In genomic region chr13:48858523-48858922, GRCh38 we compare ENCODE assay signal across 15 cellular contexts.
DNase-seq lines count a peak whose midpoint lies in the region; ATAC-seq, FAIRE-seq and TF ChIP-seq lines count a peak whose summit lies in the region.
"Had no signal": no experiment of that assay in that cellular context is flagged by ENCODE, and none has a peak within 500 bp of the region (broad histone marks: within the 10 kb centered on the region; RNA-seq: fewer than 3 reads in every experiment).

No MANE protein-coding gene starts in this region.

- intact Hi-C loops in CD4-positive, alpha-beta T cell (cut with DNase I, micrococcal nuclease) = no loop called here
- intact Hi-C loops in activated CD4-positive, alpha-beta T cell treated with anti-CD3 and anti-CD28 coated beads, Interleukin-2, amount 10 ng/mL, durations not matched to agents 24 days and 14 days (cut with micrococcal nuclease) = no loop called here

- H3K9me3 ChIP-seq in CD4-positive, alpha-beta T cell (ENCODE audit: control insufficient read depth, low read length) = no peaks in the 10 kb centered on the region
- H3K9me3 ChIP-seq in Loucy (ENCODE audit: insufficient read depth, low read depth, low read length) (no peaks in the 10 kb centered on the region), neural cell (ENCODE audit: low read length) (no peaks in the 10 kb centered on the region)
- H3K9me3 ChIP-seq: psoas muscle, SJCRH30 had no signal

- CTCF ChIA-PET in CD4-positive, alpha-beta T cell (lab: Charles Lee) = no interaction called here

- no peaks in the 10 kb centered on the region for H3K9me3 Mint-ChIP-seq in CD4-positive, alpha-beta T cell
- peaks cover 3% of the 10 kb centered on the region for H3K9me3 Mint-ChIP-seq in activated CD4-positive, alpha-beta T cell treated with anti-CD3 and anti-CD28 coated beads, Interleukin-2, amount 10 ng/mL, durations not matched to agents 24 days and 14 days
- H3K9me3 Mint-ChIP-seq: activated T-helper 1 cell treated with anti-CD3 and anti-CD28 coated beads, Interleukin-12 subunit alpha, Interleukin-12 subunit beta, Interleukin-2, Interleukin-4 antibody, amounts not matched to agents 30 ng/mL and 10 ng/mL and 1 ng/mL, durations not matched to agents 14 hours and 24 hours and 36 hours had no signal

- no peak overlapping the region for H3K27ac ChIP-seq in CD4-positive, alpha-beta T cell (ENCODE audit: low read depth, low read length)
- peak overlapping the region; percentile 39 for H3K27ac ChIP-seq in neural cell (ENCODE audit: low read length)
- H3K27ac ChIP-seq: psoas muscle, SJCRH30 had no signal

- H3K4me1 Mint-ChIP-seq in CD4-positive, alpha-beta T cell (ENCODE audit: low read depth) = peaks cover 18% of the 10 kb centered on the region
- peaks cover 9% of the 10 kb centered on the region for H3K4me1 Mint-ChIP-seq in activated CD4-positive, alpha-beta T cell treated with anti-CD3 and anti-CD28 coated beads, Interleukin-2, amount 10 ng/mL, durations not matched to agents 24 days and 14 days

- peaks cover 19% of the 10 kb centered on the region for H3K4me1 ChIP-seq in Loucy (ENCODE audit: insufficient read depth, low read length, poor library complexity, severe bottlenecking)
- H3K4me1 ChIP-seq: psoas muscle had no signal

- H3K36me3 ChIP-seq in Loucy (ENCODE audit: insufficient read depth, low read length) (no peaks in the 10 kb centered on the region), neural cell (ENCODE audit: insufficient read depth, low read length) (no peaks in the 10 kb centered on the region)
- H3K36me3 ChIP-seq: SJCRH30 had no signal

- H3K79me2 ChIP-seq in Loucy (ENCODE audit: insufficient read depth, low read length) (no peaks in the 10 kb centered on the region), neural cell (replicated peaks; ENCODE audit: insufficient read depth, low read length) (no peaks in the 10 kb centered on the region)

- H3F3A ChIP-seq in Loucy (ENCODE audit: low read depth) = no peaks in the 10 kb centered on the region
- H3F3A ChIP-seq in neural cell (ENCODE audit: insufficient read depth, low read length, poor library complexity, severe bottlenecking) = no peaks in the 10 kb centered on the region

- no peak for TF ChIP-seq POLR2A in GM12891 (IDR thresholded peaks at IDR 0.05; ENCODE audit: low read depth, low read length)

- no peak for FAIRE-seq in GM12891 (lab: Jason Lieb, UNC)

- H3K4me2 ChIP-seq in Loucy (ENCODE audit: low read depth, low read length, poor library complexity, severe bottlenecking) (peak overlapping the region; percentile 27), neural cell (ENCODE audit: low read length) (peak overlapping the region; percentile 37)

- no peaks in the 10 kb centered on the region for H3K36me3 Mint-ChIP-seq in CD4-positive, alpha-beta T cell (ENCODE audit: low read depth)
- no peaks in the 10 kb centered on the region for H3K36me3 Mint-ChIP-seq in activated CD4-positive, alpha-beta T cell treated with anti-CD3 and anti-CD28 coated beads, Interleukin-2, amount 10 ng/mL, durations not matched to agents 24 days and 14 days (ENCODE audit: low read depth)

- no peaks in the 10 kb centered on the region for H3K27me3 Mint-ChIP-seq in CD4-positive, alpha-beta T cell
- H3K27me3 Mint-ChIP-seq in activated CD4-positive, alpha-beta T cell treated with anti-CD3 and anti-CD28 coated beads, Interleukin-2, amount 10 ng/mL, durations not matched to agents 24 days and 14 days = no peaks in the 10 kb centered on the region

- H4K20me1 ChIP-seq in Loucy (ENCODE audit: insufficient read depth, low read length, poor library complexity, severe bottlenecking) = no peaks in the 10 kb centered on the region
- H4K20me1 ChIP-seq in neural cell (ENCODE audit: insufficient read depth) = no peaks in the 10 kb centered on the region

- no peak overlapping the region for H3K9ac ChIP-seq in Loucy (ENCODE audit: low read depth, low read length, poor library complexity, severe bottlenecking)
- H3K9ac ChIP-seq in neural cell (ENCODE audit: low read length) = no peak overlapping the region

- DNase-seq in CD4-positive, alpha-beta T cell = no peak
- DNase-seq in cerebellar cortex (ENCODE audit: low spot score) (peak; percentile 4), GM12891 (ENCODE audit: insufficient read length, low spot score) (no peak), hepatic stellate cell (ENCODE audit: low spot score) (no peak)
- DNase-seq in activated CD4-positive, alpha-beta T cell treated with anti-CD3 and anti-CD28 coated beads, Interleukin-2, amount 50 U/mL, for 48 hours = no peak
- no peak for DNase-seq in activated CD4-positive, alpha-beta T cell treated with anti-CD3 and anti-CD28 coated beads, Interleukin-2, amount 10 ng/mL, durations not matched to agents 24 days and 14 days
- DNase-seq: activated CD4-positive, alpha-beta T cell treated with anti-CD3 and anti-CD28 coated beads, Interleukin-2, amount 50 U/mL, for 4 hours; hippocampal formation; left cardiac atrium; NCI-H1436; psoas muscle; SJCRH30 had no signal

- no peak for TF ChIP-seq CTCF in CD4-positive, alpha-beta T cell (IDR thresholded peaks at IDR 0.05)
- TF ChIP-seq CTCF in Loucy (conservative IDR thresholded peaks at IDR 0.05; ENCODE audit: low read length) (no peak), neural cell (IDR thresholded peaks at IDR 0.05; ENCODE audit: poor library complexity, severe bottlenecking) (no peak)

- H3K4me3 Mint-ChIP-seq in CD4-positive, alpha-beta T cell = peak overlapping the region; percentile 46
- H3K4me3 Mint-ChIP-seq in activated CD4-positive, alpha-beta T cell treated with anti-CD3 and anti-CD28 coated beads, Interleukin-2, amount 10 ng/mL, durations not matched to agents 24 days and 14 days = no peak overlapping the region
- H3K4me3 Mint-ChIP-seq: activated T-helper 1 cell treated with anti-CD3 and anti-CD28 coated beads, Interleukin-12 subunit alpha, Interleukin-12 subunit beta, Interleukin-2, Interleukin-4 antibody, amounts not matched to agents 30 ng/mL and 10 ng/mL and 1 ng/mL, durations not matched to agents 14 hours and 24 hours and 36 hours had no signal

- TF ChIP-seq EP300 in neural cell (conservative IDR thresholded peaks at IDR 0.05; ENCODE audit: poor library complexity, severe bottlenecking) = no peak

- POLR2A ChIA-PET in CD4-positive, alpha-beta T cell (lab: Charles Lee) = no interaction called here

- peak overlapping the region; percentile 57 for H3K27ac Mint-ChIP-seq in CD4-positive, alpha-beta T cell
- H3K27ac Mint-ChIP-seq in activated CD4-positive, alpha-beta T cell treated with anti-CD3 and anti-CD28 coated beads, Interleukin-2, amount 10 ng/mL, durations not matched to agents 24 days and 14 days = no peak overlapping the region
- H3K27ac Mint-ChIP-seq: activated T-helper 1 cell treated with anti-CD3 and anti-CD28 coated beads, Interleukin-12 subunit alpha, Interleukin-12 subunit beta, Interleukin-2, Interleukin-4 antibody, amounts not matched to agents 30 ng/mL and 10 ng/mL and 1 ng/mL, durations not matched to agents 14 hours and 24 hours and 36 hours had no signal

- no peak for TF ChIP-seq RAD21 in neural cell (conservative IDR thresholded peaks at IDR 0.05)

- H2AFZ ChIP-seq in Loucy (ENCODE audit: low read length) (peak overlapping the region; percentile 8; the same call in 1 of the 2 replicates), neural cell (ENCODE audit: low read depth, low read length) (no peak overlapping the region)

- no peak overlapping the region for H3K4me3 ChIP-seq in Loucy (ENCODE audit: low read length, poor library complexity, severe bottlenecking)
- no peak overlapping the region for H3K4me3 ChIP-seq in neural cell (ENCODE audit: low read length)
- H3K4me3 ChIP-seq: psoas muscle, SJCRH30 had no signal

- no peaks in the 10 kb centered on the region for H3K27me3 ChIP-seq in CD4-positive, alpha-beta T cell (ENCODE audit: control insufficient read depth, insufficient read depth, low read length)
- H3K27me3 ChIP-seq in Loucy (ENCODE audit: insufficient read depth, low read length, poor library complexity, severe bottlenecking) (no peaks in the 10 kb centered on the region), neural cell (ENCODE audit: insufficient read depth, low read depth, low read length) (no peaks in the 10 kb centered on the region)
- H3K27me3 ChIP-seq: SJCRH30 had no signal

- H3K9me2 ChIP-seq in Loucy (replicated peaks; ENCODE audit: low read depth, low read length) (no peaks in the 10 kb centered on the region), neural cell (ENCODE audit: insufficient read depth, low read length) (no peaks in the 10 kb centered on the region)

- ATAC-seq in CD4-positive, alpha-beta T cell (ENCODE audit: poor library complexity) = no peak
- ATAC-seq: left cardiac atrium, psoas muscle had no signal

TF ChIP-seq in neural cell, 6 proteins besides CTCF, POLR2A, EP300 and RAD21 (continues in another document):
- TF ChIP-seq POLR2AphosphoS5 (IDR thresholded peaks at IDR 0.05) (no peak), TAF1 (IDR thresholded peaks at IDR 0.05; ENCODE audit: low read depth) (no peak), EZH2 (IDR thresholded peaks at IDR 0.05; ENCODE audit: borderline replicate concordance, insufficient read depth, low read length, poor library complexity, severe bottlenecking) (no peak), MXI1 (conservative IDR thresholded peaks at IDR 0.05; ENCODE audit: poor library complexity, severe bottlenecking) (no peak), SMC3 (conservative IDR thresholded peaks at IDR 0.05; ENCODE audit: poor library complexity) (no peak)

TF ChIP-seq in GM12891, 5 proteins besides CTCF, POLR2A, EP300 and RAD21:
- no peak for TF ChIP-seq PAX5 (IDR thresholded peaks at IDR 0.05; ENCODE audit: insufficient read depth, low read length, severe bottlenecking)
- no peak for TF ChIP-seq POU2F2 (IDR thresholded peaks at IDR 0.05; ENCODE audit: low read depth, low read length)
- TF ChIP-seq TAF1 (IDR thresholded peaks at IDR 0.05; ENCODE audit: low read depth, low read length) = no peak
- no peak for TF ChIP-seq SPI1 (IDR thresholded peaks at IDR 0.05; ENCODE audit: low read depth, low read length)
- TF ChIP-seq POLR2AphosphoS5 (IDR thresholded peaks at IDR 0.05; ENCODE audit: low read depth, low read length) = no peak
